Comparison of ENCODE assay signal across 27 cellular contexts in genomic region chr4:93767917-93768316, GRCh38.
"Had no signal": no experiment of that assay in that cellular context is flagged by ENCODE, and none has a peak within 500 bp of the region (broad histone marks: within the 10 kb centered on the region; RNA-seq: fewer than 3 reads in every experiment).

No MANE protein-coding gene starts in this region.

- H3K9me3 Mint-ChIP-seq: naive B cell, nephron progenitor cell, neural progenitor cell had no signal

- H3K27me3 ChIP-seq: left lung, neural progenitor cell, ovary, sigmoid colon, suprapubic skin, uterus had no signal

- H3K4me2 ChIP-seq: neural progenitor cell had no signal

- DNase-seq: heart left ventricle; hypothalamus; immature natural killer cell; kidney; left colon; left lung; lower lobe of right lung; mesendoderm; naive B cell; nephron progenitor cell; ovary; retina; right cardiac atrium; sigmoid colon; small intestine; spleen; stimulated activated CD4-positive, alpha-beta T cell treated with anti-CD3 and anti-CD28 coated beads, Interleukin-4, amount 100 ng/mL, for 24 hours; stimulated activated naive CD4-positive, alpha-beta T cell treated with Interleukin-2 at 50 U/mL for 16 hours; tibial artery; trophoblast cell; uterus had no signal

- H3K27ac ChIP-seq: heart left ventricle, left lung, lower lobe of right lung, neural progenitor cell, ovary, prostate gland, sigmoid colon, spleen, suprapubic skin, thoracic aorta, tibial artery, uterus had no signal

- H2AFZ ChIP-seq: neural progenitor cell had no signal

- H3K4me3 Mint-ChIP-seq: immature natural killer cell; mesothelial cell of epicardium; naive B cell; nephron progenitor cell; neural progenitor cell; stimulated activated effector memory CD8-positive, alpha-beta T cell treated with anti-CD3 and anti-CD28 coated beads, Interleukin-12 subunit alpha, Interleukin-12 subunit beta, amount 100 ng/mL, for 72 hours had no signal

- ATAC-seq: heart left ventricle; left colon; left lung; right cardiac atrium; stimulated activated effector memory CD8-positive, alpha-beta T cell treated with anti-CD3 and anti-CD28 coated beads, Interleukin-12 subunit alpha, Interleukin-12 subunit beta, amount 100 ng/mL, for 72 hours had no signal

- H3K4me1 ChIP-seq: heart left ventricle, left lung, neural progenitor cell, prostate gland, sigmoid colon, spleen, suprapubic skin, tibial artery, uterus had no signal

- H3K4me3 ChIP-seq: heart left ventricle, left lung, lower lobe of right lung, neural progenitor cell, ovary, prostate gland, sigmoid colon, spleen, suprapubic skin, thoracic aorta, tibial artery, uterus had no signal

- H3K36me3 ChIP-seq: heart left ventricle, left lung, lower lobe of right lung, neural progenitor cell, ovary, prostate gland, sigmoid colon, spleen, suprapubic skin, thoracic aorta, tibial artery, uterus had no signal

- H3K27ac Mint-ChIP-seq: immature natural killer cell; mesothelial cell of epicardium; nephron progenitor cell; neural progenitor cell; stimulated activated effector memory CD8-positive, alpha-beta T cell treated with anti-CD3 and anti-CD28 coated beads, Interleukin-12 subunit alpha, Interleukin-12 subunit beta, amount 100 ng/mL, for 72 hours had no signal

- H3K36me3 Mint-ChIP-seq: immature natural killer cell; mesothelial cell of epicardium; naive B cell; neural progenitor cell; stimulated activated effector memory CD8-positive, alpha-beta T cell treated with anti-CD3 and anti-CD28 coated beads, Interleukin-12 subunit alpha, Interleukin-12 subunit beta, amount 100 ng/mL, for 72 hours had no signal

- H3K9ac ChIP-seq: neural progenitor cell had no signal

- H3K9me3 ChIP-seq: heart left ventricle, left lung, lower lobe of right lung, ovary, prostate gland, sigmoid colon, spleen, suprapubic skin, thoracic aorta, tibial artery, uterus had no signal

- H3K4me1 Mint-ChIP-seq: immature natural killer cell; naive B cell; nephron progenitor cell; neural progenitor cell; stimulated activated effector memory CD8-positive, alpha-beta T cell treated with anti-CD3 and anti-CD28 coated beads, Interleukin-12 subunit alpha, Interleukin-12 subunit beta, amount 100 ng/mL, for 72 hours had no signal
